1 cellular context compared by ENCODE assay signal in the genomic region with DNA sequence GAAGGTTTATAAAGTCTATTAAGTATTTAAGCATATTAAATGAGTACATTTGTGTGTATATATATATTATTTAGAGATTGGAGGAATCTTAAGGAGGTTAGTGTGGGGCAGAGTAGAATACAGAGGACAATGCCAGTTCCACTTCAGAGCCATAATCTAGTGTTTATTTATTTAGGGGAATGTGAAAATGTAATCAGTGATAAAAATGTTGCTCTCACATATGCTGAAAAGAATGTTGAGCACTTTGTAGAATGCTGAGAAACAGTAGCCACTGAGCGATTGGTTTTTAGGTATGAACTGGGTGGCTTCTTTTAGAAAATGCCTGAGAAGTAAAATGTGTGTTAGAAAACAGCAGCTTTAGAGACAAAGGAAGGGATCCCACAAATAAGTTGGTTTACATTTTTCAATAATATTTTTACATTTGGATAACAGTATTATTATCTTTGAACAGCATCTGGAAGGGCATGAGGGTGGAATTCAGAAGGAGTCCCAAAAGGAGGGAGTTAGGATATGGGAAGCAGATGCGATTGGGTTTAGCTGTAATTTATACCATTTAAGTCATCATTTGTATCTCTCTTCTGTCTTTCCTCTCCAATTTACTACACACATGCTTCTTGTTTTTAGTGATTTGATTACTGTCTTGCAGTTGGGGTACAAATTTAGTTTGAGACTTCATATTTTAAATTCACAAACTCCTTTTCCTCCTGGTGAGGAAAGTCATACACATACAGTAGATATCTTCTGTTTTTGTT.
TF ChIP-seq lines count a peak whose summit lies in the region.

No MANE protein-coding gene starts in this region.

TF ChIP-seq in SK-N-SH treated with all-trans-retinoic acid at 6 μM for 48 hours, 23 proteins besides CTCF, POLR2A, EP300 and RAD21 (continued from another document):
- 0 out of 2 replicates have a peak, but pooled peaks have one; percentile 56 for TF ChIP-seq TSHZ2 (CRISPR knock-in tag; IDR thresholded peaks at IDR 0.05)
- no peak for TF ChIP-seq ARNTL (CRISPR knock-in tag; IDR thresholded peaks at IDR 0.05; ENCODE audit: borderline replicate concordance, low read depth)
- no peak for TF ChIP-seq RARB (CRISPR knock-in tag; IDR thresholded peaks at IDR 0.05)
- no peak for TF ChIP-seq PPARA (CRISPR knock-in tag; IDR thresholded peaks at IDR 0.05; ENCODE audit: borderline replicate concordance)
- no peak for TF ChIP-seq GLIS3 (CRISPR knock-in tag; IDR thresholded peaks at IDR 0.05)
- TF ChIP-seq CSRNP3 (CRISPR knock-in tag; IDR thresholded peaks at IDR 0.05) = no peak
- TF ChIP-seq ZFP3 (CRISPR knock-in tag; IDR thresholded peaks at IDR 0.05) = no peak
- TF ChIP-seq, protein P1, sequence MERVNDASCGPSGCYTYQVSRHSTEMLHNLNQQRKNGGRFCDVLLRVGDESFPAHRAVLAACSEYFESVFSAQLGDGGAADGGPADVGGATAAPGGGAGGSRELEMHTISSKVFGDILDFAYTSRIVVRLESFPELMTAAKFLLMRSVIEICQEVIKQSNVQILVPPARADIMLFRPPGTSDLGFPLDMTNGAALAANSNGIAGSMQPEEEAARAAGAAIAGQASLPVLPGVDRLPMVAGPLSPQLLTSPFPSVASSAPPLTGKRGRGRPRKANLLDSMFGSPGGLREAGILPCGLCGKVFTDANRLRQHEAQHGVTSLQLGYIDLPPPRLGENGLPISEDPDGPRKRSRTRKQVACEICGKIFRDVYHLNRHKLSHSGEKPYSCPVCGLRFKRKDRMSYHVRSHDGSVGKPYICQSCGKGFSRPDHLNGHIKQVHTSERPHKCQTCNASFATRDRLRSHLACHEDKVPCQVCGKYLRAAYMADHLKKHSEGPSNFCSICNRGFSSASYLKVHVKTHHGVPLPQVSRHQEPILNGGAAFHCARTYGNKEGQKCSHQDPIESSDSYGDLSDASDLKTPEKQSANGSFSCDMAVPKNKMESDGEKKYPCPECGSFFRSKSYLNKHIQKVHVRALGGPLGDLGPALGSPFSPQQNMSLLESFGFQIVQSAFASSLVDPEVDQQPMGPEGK (CRISPR knock-in tag; IDR thresholded peaks at IDR 0.05; ENCODE audit: borderline replicate concordance) = no peak
- TF ChIP-seq ZNF565 (CRISPR knock-in tag; conservative IDR thresholded peaks at IDR 0.05; ENCODE audit: low read depth) = no peak
